In genomic region chr5:98391921-98392625, GRCh38 we compare ENCODE assay signal across 18 cellular contexts.
A peak's percentile ranks its signal among the peaks of the same experiment; 100 is the strongest.
DNase-seq lines count a peak whose midpoint lies in the region; ATAC-seq, FAIRE-seq and TF ChIP-seq lines count a peak whose summit lies in the region.
"Had no signal": no experiment of that assay in that cellular context is flagged by ENCODE, and none has a peak within 500 bp of the region (broad histone marks: within the 10 kb centered on the region; RNA-seq: fewer than 3 reads in every experiment).

No MANE protein-coding gene starts in this region.

- no peak overlapping the region for H3K9ac ChIP-seq in kidney (ENCODE audit: low read length in 2 of 2)
- H3K9ac ChIP-seq: BLaER1 had no signal

- H3K4me1 Mint-ChIP-seq in natural killer cell = no peaks in the 10 kb centered on the region
- H3K4me1 Mint-ChIP-seq: CD14-positive monocyte; CD4-positive, alpha-beta memory T cell had no signal

- ATAC-seq in natural killer cell = no peak
- ATAC-seq: GM23338 had no signal

- no peaks in the 10 kb centered on the region for H3K36me3 ChIP-seq in H7 (replicated peaks; ENCODE audit: control insufficient read depth, insufficient read depth, low read length)
- H3K36me3 ChIP-seq in kidney (ENCODE audit: control insufficient read depth in 1 of 2, insufficient read depth in 2 of 2, low read length in 2 of 2) = no peaks in the 10 kb centered on the region
- H3K36me3 ChIP-seq in testis (ENCODE audit: low read depth, missing control alignments) = no peaks in the 10 kb centered on the region
- H3K36me3 ChIP-seq: BLaER1 had no signal

- no peak overlapping the region for H3K27ac Mint-ChIP-seq in natural killer cell
- H3K27ac Mint-ChIP-seq: CD14-positive monocyte; CD4-positive, alpha-beta memory T cell; GM23338; H9 had no signal

- no peak for FAIRE-seq in kidney (lab: Jason Lieb, UNC)
- FAIRE-seq: GM12892, GM18507 had no signal

- no peak for TF ChIP-seq POLR2A in testis (IDR thresholded peaks at IDR 0.05)

- no peaks in the 10 kb centered on the region for H3K4me1 ChIP-seq in kidney (ENCODE audit: control insufficient read depth in 1 of 2, insufficient read depth in 1 of 2, low read depth in 1 of 2, low read length in 2 of 2)
- H3K4me1 ChIP-seq in testis = no peaks in the 10 kb centered on the region
- H3K4me1 ChIP-seq: BLaER1 had no signal

- intact Hi-C loops in kidney (cut with DNase I) = no loop called here
- intact Hi-C loops in testis (cut with DNase I; ENCODE audit: low total_unique reads) = no loop called here
- intact Hi-C loops in natural killer cell (cut with micrococcal nuclease) = no loop called here

- WGBS in testis, 2 donors = 58 to 75% methylated on average over 13 to 31 of the region's 31 CpGs

- no peaks in the 10 kb centered on the region for H3K27me3 Mint-ChIP-seq in natural killer cell (ENCODE audit: low read depth in 2 of 2)
- H3K27me3 Mint-ChIP-seq: CD4-positive, alpha-beta memory T cell had no signal

- TF ChIP-seq CTCF in kidney (IDR thresholded peaks at IDR 0.05; ENCODE audit: borderline replicate concordance, extremely low read depth, insufficient read depth) (no peak), testis (IDR thresholded peaks at IDR 0.05) (no peak), RWPE1 (conservative IDR thresholded peaks at IDR 0.05; ENCODE audit: low read depth) (no peak), natural killer cell (IDR thresholded peaks at IDR 0.05) (no peak)

- peak; percentile 15 for DNase-seq in H7
- DNase-seq in UCSD-AML1 (lab: John Stamatoyannopoulos, UW; ENCODE audit: unreplicated experiment) = peak; percentile 4
- peak; percentile 63 for DNase-seq in kidney
- peak; percentile 13 for DNase-seq in testis
- no peak for DNase-seq in RPMI8226
- no peak for DNase-seq in RWPE1 (ENCODE audit: low spot score)
- no peak for DNase-seq in natural killer cell
- DNase-seq: 8988T; CD4-positive, alpha-beta memory T cell; DMS153; DMS79; GDM1; H9 had no signal

- CTCF ChIA-PET in RWPE1 (lab: Yijun Ruan, JAX) = interaction anchor here (0.7 kb wide), 1 partner anchor 378 kb away, joined by 3 read pairs; no protein-coding TSS in a partner anchor

- no peak overlapping the region for H3K4me3 Mint-ChIP-seq in natural killer cell
- H3K4me3 Mint-ChIP-seq: CD14-positive monocyte; CD4-positive, alpha-beta memory T cell; GM23338; H9 had no signal

- no peaks in the 10 kb centered on the region for H3K27me3 ChIP-seq in H7 (ENCODE audit: control insufficient read depth, insufficient read depth, low read length)
- H3K27me3 ChIP-seq in testis = no peaks in the 10 kb centered on the region
- H3K27me3 ChIP-seq: BLaER1 had no signal

- H3K27ac ChIP-seq in kidney (ENCODE audit: low read depth in 2 of 2, low read length in 2 of 2) = no peak overlapping the region
- no peak overlapping the region for H3K27ac ChIP-seq in testis
- H3K27ac ChIP-seq in RWPE1 = no peak overlapping the region
- H3K27ac ChIP-seq: BLaER1 had no signal

- peaks cover 5 to 11% of the 10 kb centered on the region in 2 donors for H3K9me3 Mint-ChIP-seq in natural killer cell
- H3K9me3 Mint-ChIP-seq: H9 had no signal

- H3K4me3 ChIP-seq in H7 (ENCODE audit: insufficient read depth, low read depth, low read length) (no peak overlapping the region), kidney (ENCODE audit: low read length in 2 of 2) (no peak overlapping the region), testis (peak overlapping the region in 1 of 2 donors; percentile 27)
- H3K4me3 ChIP-seq: BLaER1, GM23338 had no signal

- H3K9me3 ChIP-seq in kidney (ENCODE audit: control insufficient read depth in 1 of 2, low read length in 2 of 2) (no peaks in the 10 kb centered on the region), testis (no peaks in the 10 kb centered on the region)
- H3K9me3 ChIP-seq: BLaER1 had no signal

- H3K36me3 Mint-ChIP-seq in natural killer cell = no peaks in the 10 kb centered on the region
- H3K36me3 Mint-ChIP-seq: CD14-positive monocyte; CD4-positive, alpha-beta memory T cell had no signal

- POLR2A ChIA-PET in RWPE1 (lab: Yijun Ruan, JAX; ENCODE audit: low non-redundant PET) = interaction anchor here (0.6 to 0.7 kb wide), 2 partner anchors 264 to 1510 kb away, joined by 3 to 8 read pairs; no protein-coding TSS in a partner anchor

Comparison
In these comparisons a context has a peak if more than half of its experiments do, and no peak if none do; other contexts are left out.
1. DNase-seq: peak in H7 (single experiment), UCSD-AML1 (single experiment), kidney (single experiment) and testis (single experiment); none in RPMI8226 (single experiment), RWPE1 (single experiment) and natural killer cell (single experiment).